In genomic region chr6:123668063-123668462, GRCh38 we compare ENCODE assay signal across 33 cellular contexts. TPM values are rescaled to one million over a fixed set of nuclear protein-coding genes. Genes with fewer than 3 reads are reported as not detected.
"Had no signal": no experiment of that assay in that cellular context is flagged by ENCODE, and none has a peak within 500 bp of the region (broad histone marks: within the 10 kb centered on the region; RNA-seq: fewer than 3 reads in every experiment).

No MANE protein-coding gene starts in this region.

- H3K4me1 ChIP-seq: ascending aorta, breast epithelium, esophagus squamous epithelium, gastroesophageal sphincter had no signal

- H2AFZ ChIP-seq: hepatocyte had no signal

- H3K79me2 ChIP-seq: hepatocyte had no signal

- H3K36me3 Mint-ChIP-seq: activated naive CD4-positive, alpha-beta T cell treated with anti-CD3 and anti-CD28 coated beads, Interleukin-2, amount 10 ng/mL, durations not matched to agents 7 days and 5 days; activated naive CD4-positive, alpha-beta T cell treated with anti-CD3 and anti-CD28 coated beads, Interleukin-2, amount 50 U/mL, for 72 hours; activated naive CD8-positive, alpha-beta T cell treated with anti-CD3 and anti-CD28 coated beads, Interleukin-2, amount 10 ng/mL, durations not matched to agents 7 days and 5 days; brain had no signal

- H3K27me3 ChIP-seq: ascending aorta, breast epithelium, cardiac muscle cell, esophagus squamous epithelium, gastroesophageal sphincter, heart right ventricle, hepatocyte had no signal

- H3K27me3 Mint-ChIP-seq: activated CD4-positive, alpha-beta memory T cell treated with anti-CD3 and anti-CD28 coated beads, Interleukin-2, amount 10 ng/mL, durations not matched to agents 7 days and 5 days; activated CD4-positive, alpha-beta T cell treated with anti-CD3 and anti-CD28 coated beads, Interleukin-2, amount 10 ng/mL, durations not matched to agents 7 days and 5 days; activated naive CD4-positive, alpha-beta T cell treated with anti-CD3 and anti-CD28 coated beads, Interleukin-2, amount 10 ng/mL, durations not matched to agents 7 days and 5 days; activated naive CD8-positive, alpha-beta T cell treated with anti-CD3 and anti-CD28 coated beads, Interleukin-2, amount 10 ng/mL, durations not matched to agents 7 days and 5 days; activated T-cell treated with anti-CD3 and anti-CD28 coated beads, Interleukin-2, amount 50 U/mL, for 24 hours; brain; central memory CD8-positive, alpha-beta T cell; effector memory CD8-positive, alpha-beta T cell had no signal

- H3K9me3 ChIP-seq: ascending aorta, breast epithelium, esophagus squamous epithelium, gastroesophageal sphincter, heart right ventricle had no signal

- H3K36me3 ChIP-seq: ascending aorta, breast epithelium, cardiac muscle cell, esophagus squamous epithelium, gastroesophageal sphincter, heart right ventricle had no signal

- DNase-seq: activated CD4-positive, alpha-beta memory T cell treated with anti-CD3 and anti-CD28 coated beads, Interleukin-2, amount 10 ng/mL, durations not matched to agents 7 days and 5 days; activated CD4-positive, alpha-beta T cell treated with anti-CD3 and anti-CD28 coated beads for 1 hour; activated CD4-positive, alpha-beta T cell treated with anti-CD3 and anti-CD28 coated beads for 4 hours; activated CD4-positive, alpha-beta T cell treated with anti-CD3 and anti-CD28 coated beads, Interleukin-2, amount 10 ng/mL, durations not matched to agents 7 days and 5 days; activated CD4-positive, alpha-beta T cell treated with anti-CD3 and anti-CD28 coated beads, Interleukin-2, amount 50 U/mL, for 4 hours; activated CD8-positive, alpha-beta memory T cell treated with anti-CD3 and anti-CD28 coated beads, Interleukin-2, amount 50 U/mL, for 48 hours; activated gamma-delta T cell; activated naive CD4-positive, alpha-beta T cell; activated naive CD4-positive, alpha-beta T cell treated with anti-CD3 and anti-CD28 coated beads, Interleukin-2, amount 10 ng/mL, durations not matched to agents 7 days and 5 days; activated naive CD8-positive, alpha-beta T cell treated with anti-CD3 and anti-CD28 coated beads, Interleukin-2, amount 10 ng/mL, durations not matched to agents 7 days and 5 days; activated T-cell treated with anti-CD3 and anti-CD28 coated beads for 4 hours; activated T-cell treated with anti-CD3 and anti-CD28 coated beads, Interleukin-2, amount 50 U/mL, for 24 hours; activated T-cell treated with anti-CD3 and anti-CD28 coated beads, Interleukin-2, amount 50 U/mL, for 72 hours; cortex of kidney; dermis blood vessel endothelial cell; effector CD4-positive, alpha-beta T cell; effector memory CD8-positive, alpha-beta T cell; esophagus squamous epithelium; foreskin melanocyte; heart right ventricle; T-helper 2 cell had no signal

- H3K9me3 Mint-ChIP-seq: activated CD4-positive, alpha-beta T cell treated with anti-CD3 and anti-CD28 coated beads, Interleukin-2, amount 10 ng/mL, durations not matched to agents 7 days and 5 days; activated naive CD4-positive, alpha-beta T cell treated with anti-CD3 and anti-CD28 coated beads, Interleukin-2, amount 10 ng/mL, durations not matched to agents 7 days and 5 days; activated naive CD4-positive, alpha-beta T cell treated with anti-CD3 and anti-CD28 coated beads, Interleukin-2, amount 50 U/mL, for 72 hours; activated naive CD8-positive, alpha-beta T cell treated with anti-CD3 and anti-CD28 coated beads, Interleukin-2, amount 10 ng/mL, durations not matched to agents 7 days and 5 days; activated T-cell treated with anti-CD3 and anti-CD28 coated beads, Interleukin-2, amount 50 U/mL, for 72 hours; central memory CD8-positive, alpha-beta T cell; effector memory CD8-positive, alpha-beta T cell had no signal

- H3K4me1 Mint-ChIP-seq: activated CD4-positive, alpha-beta memory T cell treated with anti-CD3 and anti-CD28 coated beads, Interleukin-2, amount 10 ng/mL, durations not matched to agents 7 days and 5 days; activated CD4-positive, alpha-beta T cell treated with anti-CD3 and anti-CD28 coated beads, Interleukin-2, amount 10 ng/mL, durations not matched to agents 7 days and 5 days; activated naive CD4-positive, alpha-beta T cell treated with anti-CD3 and anti-CD28 coated beads, Interleukin-2, amount 10 ng/mL, durations not matched to agents 7 days and 5 days; activated naive CD8-positive, alpha-beta T cell treated with anti-CD3 and anti-CD28 coated beads, Interleukin-2, amount 10 ng/mL, durations not matched to agents 7 days and 5 days; brain; central memory CD8-positive, alpha-beta T cell had no signal

- H3K27ac ChIP-seq: ascending aorta, breast epithelium, cardiac muscle cell, epithelial cell of prostate, esophagus squamous epithelium, gastroesophageal sphincter, heart right ventricle, hepatocyte had no signal

- H3K4me3 Mint-ChIP-seq: activated CD4-positive, alpha-beta memory T cell treated with anti-CD3 and anti-CD28 coated beads, Interleukin-2, amount 10 ng/mL, durations not matched to agents 7 days and 5 days; activated CD4-positive, alpha-beta T cell treated with anti-CD3 and anti-CD28 coated beads, Interleukin-2, amount 10 ng/mL, durations not matched to agents 7 days and 5 days; activated naive CD4-positive, alpha-beta T cell treated with anti-CD3 and anti-CD28 coated beads, Interleukin-2, amount 10 ng/mL, durations not matched to agents 7 days and 5 days; activated naive CD8-positive, alpha-beta T cell treated with anti-CD3 and anti-CD28 coated beads, Interleukin-2, amount 10 ng/mL, durations not matched to agents 7 days and 5 days; activated T-cell treated with anti-CD3 and anti-CD28 coated beads, Interleukin-2, amount 50 U/mL, for 24 hours; activated T-cell treated with anti-CD3 and anti-CD28 coated beads, Interleukin-2, amount 50 U/mL, for 72 hours; brain; central memory CD8-positive, alpha-beta T cell; effector memory CD8-positive, alpha-beta T cell had no signal

- H3K4me3 ChIP-seq: ascending aorta, breast epithelium, cardiac muscle cell, esophagus squamous epithelium, gastroesophageal sphincter, heart right ventricle, hepatocyte had no signal

- H3K4me2 ChIP-seq: hepatocyte had no signal

- H3K27ac Mint-ChIP-seq: activated CD4-positive, alpha-beta memory T cell treated with anti-CD3 and anti-CD28 coated beads, Interleukin-2, amount 10 ng/mL, durations not matched to agents 7 days and 5 days; activated CD4-positive, alpha-beta T cell treated with anti-CD3 and anti-CD28 coated beads, Interleukin-2, amount 10 ng/mL, durations not matched to agents 7 days and 5 days; activated naive CD4-positive, alpha-beta T cell treated with anti-CD3 and anti-CD28 coated beads, Interleukin-2, amount 10 ng/mL, durations not matched to agents 7 days and 5 days; activated naive CD8-positive, alpha-beta T cell treated with anti-CD3 and anti-CD28 coated beads, Interleukin-2, amount 10 ng/mL, durations not matched to agents 7 days and 5 days; activated T-cell treated with anti-CD3 and anti-CD28 coated beads, Interleukin-2, amount 50 U/mL, for 24 hours; activated T-cell treated with anti-CD3 and anti-CD28 coated beads, Interleukin-2, amount 50 U/mL, for 72 hours; effector memory CD8-positive, alpha-beta T cell had no signal

RNA-seq across cellular contexts. Expression of gene TRDN, which starts 31.3 kb away (rescaled TPM):
- total RNA-seq: activated CD4-positive, alpha-beta memory T cell treated with anti-CD3 and anti-CD28 coated beads, Interleukin-2, amount 10 ng/mL, durations not matched to agents 7 days and 5 days; activated CD4-positive, alpha-beta T cell treated with anti-CD3 and anti-CD28 coated beads, Interleukin-2, amount 10 ng/mL, durations not matched to agents 7 days and 5 days; activated naive CD4-positive, alpha-beta T cell treated with anti-CD3 and anti-CD28 coated beads, Interleukin-2, amount 50 U/mL, for 72 hours; activated naive CD8-positive, alpha-beta T cell treated with anti-CD3 and anti-CD28 coated beads, Interleukin-2, amount 10 ng/mL, durations not matched to agents 7 days and 5 days; activated T-cell treated with anti-CD3 and anti-CD28 coated beads, Interleukin-2, amount 50 U/mL, for 72 hours; ascending aorta; dermis blood vessel endothelial cell; esophagus squamous epithelium; fibroblast of lung; fibroblast of villous mesenchyme; gastroesophageal sphincter; glomerular endothelial cell had no signal
- polyA plus RNA-seq: fibroblast of lung had no signal
